9 cellular contexts compared by ENCODE assay signal in genomic region chr9:23850242-23851023, GRCh38. TPM values are rescaled to one million over a fixed set of nuclear protein-coding genes. Genes with fewer than 3 reads are reported as not detected.
DNase-seq lines count a peak whose midpoint lies in the region; ATAC-seq, FAIRE-seq and TF ChIP-seq lines count a peak whose summit lies in the region.
"Had no signal": no experiment of that assay in that cellular context is flagged by ENCODE, and none has a peak within 500 bp of the region (broad histone marks: within the 10 kb centered on the region; RNA-seq: fewer than 3 reads in every experiment).

No MANE protein-coding gene starts in this region.

- H3K4me3 ChIP-seq in right atrium auricular region (peak overlapping the region; percentile 3 to 43), rectal smooth muscle tissue (ENCODE audit: low read length) (peak overlapping the region; percentile 30)

- no peak overlapping the region for H3K9ac ChIP-seq in rectal smooth muscle tissue (ENCODE audit: low read length)

- FAIRE-seq in GM12891 (lab: Jason Lieb, UNC), result no peak

- TF ChIP-seq CTCF in right atrium auricular region (IDR thresholded peaks at IDR 0.05), result no peak

- H3K27ac ChIP-seq in right atrium auricular region (no peak overlapping the region), rectal smooth muscle tissue (ENCODE audit: low read depth, low read length) (no peak overlapping the region)

- ATAC-seq in GM18868 (IDR thresholded peaks at IDR 0.05; ENCODE audit: unreplicated experiment) (peak; percentile 48), HG03565 (IDR thresholded peaks at IDR 0.05; ENCODE audit: unreplicated experiment) (no peak)

- no peaks in the 10 kb centered on the region for H3K9me3 ChIP-seq in right atrium auricular region

- DNase-seq in NCI-H774 (lab: John Stamatoyannopoulos, UW) (peak; percentile 53), right atrium auricular region (ENCODE audit: low spot score) (no peak), GM12891 (ENCODE audit: insufficient read length, low spot score) (no peak), inferior parietal cortex (ENCODE audit: extremely low spot score) (no peak)
- no peak for DNase-seq in activated CD4-positive, alpha-beta T cell treated with anti-CD3 and anti-CD28 coated beads for 48 hours
- DNase-seq: Karpas-422 had no signal

- H3K4me1 ChIP-seq in right atrium auricular region (peaks cover 0 to 13% of the 10 kb centered on the region in 2 donors), rectal smooth muscle tissue (ENCODE audit: control insufficient read depth, insufficient read depth, low read length) (peaks cover 3% of the 10 kb centered on the region)

- no peaks in the 10 kb centered on the region for H3K36me3 ChIP-seq in right atrium auricular region
- no peaks in the 10 kb centered on the region for H3K36me3 ChIP-seq in rectal smooth muscle tissue (ENCODE audit: control insufficient read depth, insufficient read depth, low read length)

- H3K27me3 ChIP-seq in right atrium auricular region (peaks cover 0 to 3% of the 10 kb centered on the region in 2 donors), rectal smooth muscle tissue (ENCODE audit: control insufficient read depth, insufficient read depth, low read length) (peaks cover 12% of the 10 kb centered on the region)

- TF ChIP-seq POLR2A in GM12891 (IDR thresholded peaks at IDR 0.05; ENCODE audit: low read depth, low read length), result no peak

TF ChIP-seq in GM12891, 5 proteins besides CTCF, POLR2A, EP300 and RAD21:
- TF ChIP-seq PAX5 (IDR thresholded peaks at IDR 0.05; ENCODE audit: insufficient read depth, low read length, severe bottlenecking) (no peak), SPI1 (IDR thresholded peaks at IDR 0.05; ENCODE audit: low read depth, low read length) (no peak), TAF1 (IDR thresholded peaks at IDR 0.05; ENCODE audit: low read depth, low read length) (no peak), POU2F2 (IDR thresholded peaks at IDR 0.05; ENCODE audit: low read depth, low read length) (no peak), POLR2AphosphoS5 (IDR thresholded peaks at IDR 0.05; ENCODE audit: low read depth, low read length) (no peak)

RNA-seq across cellular contexts. Expression of gene ELAVL2, which starts 24.4 kb away (rescaled TPM):
- total RNA-seq in right atrium auricular region, result under 1 TPM in 1 of 2 donors, not detected in 1; 0.24 TPM
- 0.03 TPM for polyA plus RNA-seq in GM12891 (2012; ENCODE audit: low read depth, missing spikeins)
